Comparison of ENCODE assay signal across 17 cellular contexts in the genomic region with DNA sequence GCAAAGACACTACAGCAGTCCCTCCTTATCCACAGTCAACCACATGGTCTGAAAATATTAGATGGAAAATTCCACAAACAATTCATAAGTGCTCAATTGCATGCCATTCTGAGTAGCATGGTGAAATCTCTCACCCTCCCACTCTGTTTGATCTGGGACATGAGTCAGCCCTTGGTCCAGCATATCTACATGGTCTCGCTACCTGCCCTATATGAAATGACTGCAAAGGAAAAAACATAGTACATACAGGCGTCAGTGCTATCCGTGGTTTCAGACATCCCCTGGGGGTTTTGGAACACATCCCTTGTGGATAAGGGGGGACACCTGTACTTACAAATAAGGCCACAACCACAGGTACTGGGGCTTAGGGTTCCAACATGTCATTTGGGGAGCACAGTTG.
DNase-seq lines count a peak whose midpoint lies in the region; ATAC-seq and TF ChIP-seq lines count a peak whose summit lies in the region.
"Had no signal": no experiment of that assay in that cellular context is flagged by ENCODE, and none has a peak within 500 bp of the region (broad histone marks: within the 10 kb centered on the region; RNA-seq: fewer than 3 reads in every experiment).

No MANE protein-coding gene starts in this region.

- H3K27ac ChIP-seq in temporal lobe (ENCODE audit: low read depth, low read length) = peak overlapping the region; percentile 90
- H3K27ac ChIP-seq: testis had no signal

- H3K27me3 Mint-ChIP-seq in glutamatergic neuron (ENCODE audit: unreplicated experiment) = peaks cover 1% of the 10 kb centered on the region

- DNase-seq in stimulated activated CD4-positive, alpha-beta T cell treated with anti-CD3 and anti-CD28 coated beads, Interleukin-12 subunit alpha, Interleukin-12 subunit beta, amount 100 ng/mL, for 48 hours (ENCODE audit: low read depth in 2 of 3, low spot score in 1 of 3) = peak; percentile 13 to 23 (median 21)
- DNase-seq in stimulated activated CD4-positive, alpha-beta T cell treated with anti-CD3 and anti-CD28 coated beads, Interleukin-12 subunit alpha, Interleukin-12 subunit beta, amount 100 ng/mL, for 4 hours = no peak
- peak; percentile 73 for DNase-seq in SW480 (ENCODE audit: low spot score)
- DNase-seq in fibroblast of the aortic adventitia (ENCODE audit: low read depth) = peak; percentile 27
- no peak for DNase-seq in NCI-H2227 (lab: John Stamatoyannopoulos, UW; ENCODE audit: unreplicated experiment)
- DNase-seq in glutamatergic neuron = no peak
- DNase-seq: amniotic stem cell, kidney, NCI-H2107, occipital lobe, SHP77, T-helper 9 cell, testis had no signal

- peaks cover 4% of the 10 kb centered on the region for H3K4me1 Mint-ChIP-seq in glutamatergic neuron (ENCODE audit: low read depth, unreplicated experiment)

- no peak overlapping the region for H3K4me3 Mint-ChIP-seq in glutamatergic neuron (ENCODE audit: unreplicated experiment)
- H3K4me3 Mint-ChIP-seq: B cell had no signal

- H3K4me3 ChIP-seq in fibroblast of the aortic adventitia (ENCODE audit: low read depth, low read length) = no peak overlapping the region
- H3K4me3 ChIP-seq: testis had no signal

- H3K36me3 Mint-ChIP-seq in glutamatergic neuron (ENCODE audit: unreplicated experiment) = no peaks in the 10 kb centered on the region

- peaks cover 2% of the 10 kb centered on the region for H3K9me3 Mint-ChIP-seq in glutamatergic neuron (ENCODE audit: unreplicated experiment)

- H3K27ac Mint-ChIP-seq in glutamatergic neuron (ENCODE audit: unreplicated experiment) = no peak overlapping the region
- H3K27ac Mint-ChIP-seq: B cell had no signal

- ATAC-seq in GM18909 (IDR thresholded peaks at IDR 0.05; ENCODE audit: poor library complexity, unreplicated experiment) = no peak
- ATAC-seq: HCT116 had no signal

- no peak for TF ChIP-seq CTCF in fibroblast of the aortic adventitia (IDR thresholded peaks at IDR 0.05; ENCODE audit: insufficient read depth, low read length)
- TF ChIP-seq CTCF in glutamatergic neuron (IDR thresholded peaks at IDR 0.05; ENCODE audit: partially characterized antibody, unreplicated experiment) = no peak

Comparison
In these comparisons a context has a peak if more than half of its experiments do, and no peak if none do; other contexts are left out.
1. DNase-seq: peak in stimulated activated CD4-positive, alpha-beta T cell treated with anti-CD3 and anti-CD28 coated beads, Interleukin-12 subunit alpha, Interleukin-12 subunit beta, amount 100 ng/mL, for 48 hours (3 of 3), SW480 (single experiment) and fibroblast of the aortic adventitia (single experiment); none in stimulated activated CD4-positive, alpha-beta T cell treated with anti-CD3 and anti-CD28 coated beads, Interleukin-12 subunit alpha, Interleukin-12 subunit beta, amount 100 ng/mL, for 4 hours (single experiment), NCI-H2227 (single experiment) and glutamatergic neuron (single experiment).